ENCODE assay signal across 19 cellular contexts in the genomic region with DNA sequence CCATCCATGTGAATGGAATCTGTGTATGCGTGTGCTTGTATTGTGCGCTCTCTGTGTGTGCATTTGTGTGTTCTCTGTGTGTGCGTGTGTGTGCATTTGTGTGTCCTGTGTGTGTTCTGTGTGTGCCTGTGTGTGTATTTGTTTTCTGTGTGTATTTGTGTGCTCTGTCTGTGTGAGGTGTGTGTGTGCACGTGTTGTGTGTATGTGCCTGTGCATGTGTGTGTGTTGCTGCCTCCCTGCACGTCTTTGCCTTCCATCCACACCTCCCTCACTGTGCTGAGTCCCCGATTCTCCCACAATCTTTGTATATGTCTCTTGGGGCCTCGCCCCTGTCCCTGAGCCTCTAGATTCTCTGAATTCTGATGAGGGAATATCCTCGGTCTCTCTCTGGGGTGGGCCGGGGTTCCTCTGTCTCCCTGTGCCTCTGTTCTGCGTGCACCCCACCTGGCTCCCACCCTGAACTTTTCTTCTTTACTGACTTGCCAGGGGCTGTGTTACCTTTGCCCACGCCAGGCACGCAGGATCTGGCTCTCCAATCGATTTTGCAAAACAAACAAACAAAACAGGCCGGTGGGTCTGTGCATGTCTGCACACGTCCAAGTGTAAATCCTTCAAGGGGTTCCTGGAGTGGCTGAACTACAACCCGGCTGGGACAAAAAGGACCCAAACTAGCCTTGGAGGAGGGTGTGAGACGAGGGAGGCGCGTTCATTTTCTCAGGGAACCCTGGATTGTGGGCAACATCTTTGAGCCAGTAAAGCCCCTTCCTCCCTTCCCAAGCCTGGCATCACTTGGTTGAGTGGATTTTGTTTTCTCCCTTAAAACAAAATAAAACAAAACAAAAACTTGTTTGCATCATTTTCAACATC. TPM values are rescaled to one million over a fixed set of nuclear protein-coding genes. Genes with fewer than 3 reads are reported as not detected.
DNase-seq lines count a peak whose midpoint lies in the region; FAIRE-seq and TF ChIP-seq lines count a peak whose summit lies in the region.
"Had no signal": no experiment of that assay in that cellular context is flagged by ENCODE, and none has a peak within 500 bp of the region (broad histone marks: within the 10 kb centered on the region; RNA-seq: fewer than 3 reads in every experiment).

No MANE protein-coding gene starts in this region.

- H4K8ac ChIP-seq in H1 (ENCODE audit: extremely low read depth, insufficient read depth, low read length) = no peak overlapping the region

- H3K79me1 ChIP-seq in H1 (ENCODE audit: low read depth, low read length) = peaks cover 2% of the 10 kb centered on the region

- H3K23ac ChIP-seq in H1 (ENCODE audit: insufficient read length) = no peak overlapping the region

- H2BK15ac ChIP-seq in H1 (ENCODE audit: low read length) = peak overlapping the region; percentile 100; the same call in 1 of the 2 replicates

- no peaks in the 10 kb centered on the region; the same call in 1 of the 2 replicates for H3K23me2 ChIP-seq in H1 (ENCODE audit: low read depth, low read length)

- no peak overlapping the region for H4K91ac ChIP-seq in H1 (replicated peaks; ENCODE audit: insufficient read length, low read length)

- peak overlapping the region; percentile 91 for H2AK5ac ChIP-seq in H1 (ENCODE audit: low read depth, low read length)

- H3K27me3 ChIP-seq in H1 (replicated peaks in 1 of 4; ENCODE audit: control insufficient read depth in 3 of 4, extremely low read depth in 1 of 4, insufficient read depth in 3 of 4, low read length in 3 of 4) (peaks cover 99 to 100% (median 99%) of the 10 kb centered on the region in 4 experiments), muscle layer of colon (ENCODE audit: control insufficient read depth in 1 of 2, insufficient read depth in 2 of 2, low read length in 2 of 2) (peaks cover 5 to 8% of the 10 kb centered on the region in 2 donors)

- peak overlapping the region; percentile 75; the same call in 1 of the 2 replicates for H2BK20ac ChIP-seq in H1 (ENCODE audit: low read length)

- POLR2A ChIA-PET in H1 (lab: Charles Lee; ENCODE audit: partially characterized antibody) = interaction anchor here (1.1 kb wide), 1 partner anchor 14 kb away, joined by 4 read pairs; no protein-coding TSS in a partner anchor

- H3K18ac ChIP-seq in H1 (ENCODE audit: extremely low read depth, low read length) = peak overlapping the region; percentile 38; the same call in 1 of the 2 replicates

- H3K79me2 ChIP-seq in H1 (ENCODE audit: control insufficient read depth in 1 of 2, insufficient read depth in 2 of 2, low read length in 2 of 2) = no peaks in the 10 kb centered on the region

- H3K56ac ChIP-seq in H1 (replicated peaks; ENCODE audit: insufficient read length, low read depth, low read length) = no peak overlapping the region

- WGBS in H1 (ENCODE audit: extremely low coverage in 1 of 2, insufficient coverage in 1 of 2, insufficient read length in 1 of 2, insufficient replicate concordance in 2 of 2, low coverage in 1 of 2, low lambda C conversion rate in 2 of 2, missing lambda C conversion rate in 1 of 2), 2 experiments = 18% methylated on average over 19 of the region's 19 CpGs; no CpG with 5 or more reads in 1 of the 2 experiments
- 24% methylated on average over 19 of the region's 19 CpGs for WGBS in urinary bladder

- TF ChIP-seq RAD21 in H1 (IDR thresholded peaks at IDR 0.05 in 1 of 2, conservative IDR thresholded peaks at IDR 0.05 in 1 of 2; ENCODE audit: low read depth in 2 of 2, low read length in 2 of 2) = no peak

- H3K4me2 ChIP-seq in H1 (ENCODE audit: insufficient read depth in 1 of 2, low read depth in 2 of 2, low read length in 2 of 2) = peak overlapping the region in 1 of 2 experiments; percentile 29; a peak in 1 of 4 replicates

- H4K5ac ChIP-seq in H1 (ENCODE audit: insufficient read length, low read depth, low read length) = no peak overlapping the region

- CTCF ChIA-PET in H1 (lab: Charles Lee; ENCODE audit: partially characterized antibody) = interaction anchor here (1.0 to 2.1 kb wide), 2 partner anchors 9 to 15 kb away, joined by 3 to 16 read pairs; no protein-coding TSS in a partner anchor

- H4K20me1 ChIP-seq in H1 (replicated peaks in 1 of 2; ENCODE audit: control insufficient read depth in 1 of 2, insufficient read depth in 2 of 2, low read length in 2 of 2) = peaks cover 46 to 53% of the 10 kb centered on the region in 2 experiments

- no peak for FAIRE-seq in H1 (lab: Jason Lieb, UNC)
- FAIRE-seq: endothelial cell of umbilical vein had no signal

- H3K27ac ChIP-seq in H1 (ENCODE audit: low read depth, low read length) = no peak overlapping the region
- H3K27ac ChIP-seq in muscle layer of colon (ENCODE audit: low read depth, low read length) = peak overlapping the region; percentile 94
- H3K27ac ChIP-seq in urinary bladder (ENCODE audit: low read depth) = peak overlapping the region; percentile 84
- H3K27ac ChIP-seq: adrenal gland, breast epithelium had no signal

- no peak for TF ChIP-seq EP300 in H1 (IDR thresholded peaks at IDR 0.05; ENCODE audit: borderline replicate concordance in 1 of 2, low read depth in 2 of 2, low read length in 2 of 2)

- H2BK120ac ChIP-seq in H1 (replicated peaks; ENCODE audit: low read depth, low read length) = no peak overlapping the region

- no peak overlapping the region for H3K4ac ChIP-seq in H1 (replicated peaks; ENCODE audit: insufficient read length, low read depth, low read length)

- peaks cover 0 to 21% (median 10%) of the 10 kb centered on the region in 4 experiments; a peak in 6 of 7 replicates for H3K4me1 ChIP-seq in H1 (replicated peaks in 1 of 4; ENCODE audit: control insufficient read depth in 3 of 4, insufficient read depth in 4 of 4, low read length in 3 of 4)
- peaks cover 33% of the 10 kb centered on the region for H3K4me1 ChIP-seq in muscle layer of colon (ENCODE audit: insufficient read depth, low read length)
- no peaks in the 10 kb centered on the region for H3K4me1 ChIP-seq in urinary bladder (ENCODE audit: insufficient read depth)
- H3K4me1 ChIP-seq: adrenal gland had no signal

- 0 out of 2 replicates have a peak overlapping the region, but pooled peaks have one; percentile 6 for H2BK5ac ChIP-seq in H1 (ENCODE audit: low read depth, low read length)

- H3K9ac ChIP-seq in H1 (replicated peaks in 1 of 4; ENCODE audit: extremely low read depth in 1 of 4, low read depth in 3 of 4, low read length in 3 of 4) (no peak overlapping the region), muscle layer of colon (ENCODE audit: low read length) (peak overlapping the region; percentile 94)

- no peak overlapping the region for H3K14ac ChIP-seq in H1 (ENCODE audit: insufficient read length)

- H2BK12ac ChIP-seq in H1 (ENCODE audit: low read depth, low read length) = peak overlapping the region; percentile 94

- DNase-seq in NCI-H526 (lab: John Stamatoyannopoulos, UW) (peak; percentile 10 to 25), NCI-H526 treated with DMSO at 0.1 percent for 48 hours (lab: John Stamatoyannopoulos, UW) (no peak), H1 (ENCODE audit: low read depth in 1 of 2, low spot score in 2 of 2) (no peak), GM19238 (ENCODE audit: insufficient read length, low spot score) (no peak), NCI-H2171 (lab: John Stamatoyannopoulos, UW) (no peak)
- no peak for DNase-seq in stimulated activated CD4-positive, alpha-beta T cell treated with anti-CD3 and anti-CD28 coated beads, Interleukin-2, amount 100 ng/mL, for 24 hours
- DNase-seq: 8988T, adrenal gland, cortex of kidney, naive B cell, NCI-H2107, NCI-H524, Right ventricle myocardium superior, SW 1271 had no signal

- no peak overlapping the region for H3K4me3 ChIP-seq in H1 (ENCODE audit: extremely low read depth in 1 of 4, insufficient read depth in 2 of 4, low read depth in 3 of 4, low read length in 4 of 4)
- peak overlapping the region in 1 of 2 donors; percentile 95 for H3K4me3 ChIP-seq in muscle layer of colon (ENCODE audit: low read depth in 1 of 2, low read length in 2 of 2)
- peak overlapping the region; percentile 37 for H3K4me3 ChIP-seq in urinary bladder (ENCODE audit: low read depth, low read length)
- H3K4me3 ChIP-seq: adrenal gland, breast epithelium had no signal

- TF ChIP-seq POLR2A in H1 (IDR thresholded peaks at IDR 0.05; ENCODE audit: control extremely low read depth in 1 of 2, low read depth in 2 of 2, low read length in 2 of 2) = no peak

- H3K9me3 ChIP-seq in H1 (ENCODE audit: insufficient read depth in 2 of 2, low read depth in 1 of 2, low read length in 1 of 2) (no peaks in the 10 kb centered on the region; a peak in 1 of 4 replicates), muscle layer of colon (ENCODE audit: low read length) (no peaks in the 10 kb centered on the region)
- H3K9me3 ChIP-seq: adrenal gland, breast epithelium had no signal

- no peak overlapping the region for H2AFZ ChIP-seq in H1 (ENCODE audit: low read length)

- no peak for TF ChIP-seq CTCF in H1 (IDR thresholded peaks at IDR 0.05; ENCODE audit: control extremely low read depth in 1 of 3, insufficient read depth in 1 of 3, low read depth in 1 of 3, low read length in 3 of 3)

- H3K36me3 ChIP-seq in H1 (ENCODE audit: control insufficient read depth in 2 of 4, insufficient read depth in 4 of 4, low read length in 3 of 4) (peaks cover 0 to 4% (median 0%) of the 10 kb centered on the region in 4 experiments; a peak in 1 of 8 replicates), muscle layer of colon (ENCODE audit: insufficient read depth, low read length) (no peaks in the 10 kb centered on the region), urinary bladder (ENCODE audit: insufficient read depth) (no peaks in the 10 kb centered on the region)
- H3K36me3 ChIP-seq: adrenal gland, breast epithelium had no signal

RNA-seq across cellular contexts. Expression of a gene that starts 8.1 kb away (rescaled TPM):
- total RNA-seq in H1 (2021; fragmentation: NEBNext Ultra II Directional; extraction: Animal tissue kit (Norgen Biotek cat#: 25700)) = not detected in 2 replicates
- polyA plus RNA-seq in H1 (2011; rRNA removed) (0.02 TPM in 1 of 2 replicates, not detected in the other), urinary bladder (83.3 TPM)
- polyA plus RNA-seq in H1 (2011; cell fraction: cytosol; rRNA removed) = not detected
- polyA plus RNA-seq in H1 (2011; cell fraction: nucleus; rRNA removed) = not detected
- polyA plus RNA-seq in H1 (2012, experiment 1 of 2) = not detected in 4 replicates
- not detected for polyA plus RNA-seq in H1 (2012, experiment 2 of 2)
- 0.02 TPM for polyA plus RNA-seq in H1 (2013, experiment 1 of 2)
- 0.04 TPM for polyA plus RNA-seq in H1 (2013, experiment 2 of 2)
- polyA minus RNA-seq in H1 (2011; rRNA and poly(A)+ RNA removed) = not detected in 2 replicates
- not detected for polyA minus RNA-seq in H1 (2011; cell fraction: cytosol; rRNA and poly(A)+ RNA removed)
- polyA minus RNA-seq in H1 (2011; cell fraction: nucleus; rRNA and poly(A)+ RNA removed) = not detected
- total RNA-seq in urinary bladder = 28.9 TPM
- total RNA-seq: osteocyte had no signal

RNA-seq across cellular contexts. Expression of a gene that starts 52.8 kb away (rescaled TPM):
- 9.8 and 10.8 TPM in 2 replicates for total RNA-seq in H1 (2021; fragmentation: NEBNext Ultra II Directional; extraction: Animal tissue kit (Norgen Biotek cat#: 25700))
- polyA plus RNA-seq in H1 (2011; rRNA removed) (7.1 and 11.0 TPM in 2 replicates), urinary bladder (12.0 TPM)
- polyA plus RNA-seq in H1 (2011; cell fraction: cytosol; rRNA removed) = 11.7 TPM
- 29.4 TPM for polyA plus RNA-seq in H1 (2011; cell fraction: nucleus; rRNA removed)
- polyA plus RNA-seq in H1 (2012, experiment 1 of 2) = 6.1 to 7.9 TPM (median 6.5 TPM) in 4 replicates
- 3.8 TPM for polyA plus RNA-seq in H1 (2012, experiment 2 of 2)
- 7.4 TPM for polyA plus RNA-seq in H1 (2013, experiment 1 of 2)
- polyA plus RNA-seq in H1 (2013, experiment 2 of 2) = 6.7 TPM
- 16.0 and 19.1 TPM in 2 replicates for polyA minus RNA-seq in H1 (2011; rRNA and poly(A)+ RNA removed)
- 10.1 TPM for polyA minus RNA-seq in H1 (2011; cell fraction: cytosol; rRNA and poly(A)+ RNA removed)
- polyA minus RNA-seq in H1 (2011; cell fraction: nucleus; rRNA and poly(A)+ RNA removed) = 36.2 TPM
- 20.7 TPM for total RNA-seq in urinary bladder

Comparison
In these comparisons a context has a peak if more than half of its experiments do, and no peak if none do; other contexts are left out.
1. DNase-seq: peak in NCI-H526 (2 of 2); none in NCI-H526 treated with DMSO at 0.1 percent for 48 hours (single experiment), H1 (0 of 2), stimulated activated CD4-positive, alpha-beta T cell treated with anti-CD3 and anti-CD28 coated beads, Interleukin-2, amount 100 ng/mL, for 24 hours (0 of 2), GM19238 (single experiment) and NCI-H2171 (single experiment).
2. RNA of a gene that starts 8.1 kb away (total RNA-seq): 28.9 TPM in urinary bladder (single experiment); not detected in H1; every median in the first group is over 10 times any median in the second.